In genomic region chr9:121640076-121640475, GRCh38 we compare ENCODE assay signal across 8 cellular contexts. TPM values are rescaled to one million over a fixed set of nuclear protein-coding genes. Genes with fewer than 3 reads are reported as not detected.
DNase-seq lines count a peak whose midpoint lies in the region; ATAC-seq, FAIRE-seq and TF ChIP-seq lines count a peak whose summit lies in the region.

No MANE protein-coding gene starts in this region.

- H3K4me1 Mint-ChIP-seq in activated T-helper 17 cell treated with anti-CD3 and anti-CD28 coated beads, Interleukin-2, amount 50 U/mL, for 72 hours: no peaks in the 10 kb centered on the region

- ATAC-seq in activated T-helper 17 cell treated with anti-CD3 and anti-CD28 coated beads, Interleukin-2, amount 50 U/mL, for 72 hours (replicated peaks): peak; percentile 46
- ATAC-seq in HG03565 (IDR thresholded peaks at IDR 0.05; ENCODE audit: unreplicated experiment) (no peak), GM18517 (IDR thresholded peaks at IDR 0.05; ENCODE audit: unreplicated experiment) (no peak)

- TF ChIP-seq CTCF in D721Med (IDR thresholded peaks at IDR 0.05; ENCODE audit: insufficient read depth, missing control alignments): peak; percentile 60
- peak; percentile 40 to 79 for TF ChIP-seq CTCF in right atrium auricular region (IDR thresholded peaks at IDR 0.05)

- H3K9me3 Mint-ChIP-seq in activated T-helper 17 cell treated with anti-CD3 and anti-CD28 coated beads, Interleukin-2, amount 50 U/mL, for 72 hours: no peaks in the 10 kb centered on the region

- peaks cover 0 to 71% of the 10 kb centered on the region in 2 donors for H3K4me1 ChIP-seq in right atrium auricular region

- peak overlapping the region; percentile 43 to 54 for H3K27ac ChIP-seq in right atrium auricular region

- H3K9me3 ChIP-seq in right atrium auricular region: no peaks in the 10 kb centered on the region

- no peak overlapping the region for H3K27ac Mint-ChIP-seq in activated T-helper 17 cell treated with anti-CD3 and anti-CD28 coated beads, Interleukin-2, amount 50 U/mL, for 72 hours

- no peaks in the 10 kb centered on the region for H3K36me3 ChIP-seq in right atrium auricular region

- no peak for FAIRE-seq in D721Med (lab: Jason Lieb, UNC)

- H3K4me3 Mint-ChIP-seq in activated T-helper 17 cell treated with anti-CD3 and anti-CD28 coated beads, Interleukin-2, amount 50 U/mL, for 72 hours: no peak overlapping the region

- peaks cover 9% of the 10 kb centered on the region for H3K27me3 Mint-ChIP-seq in activated T-helper 17 cell treated with anti-CD3 and anti-CD28 coated beads, Interleukin-2, amount 50 U/mL, for 72 hours

- DNase-seq in D721Med (ENCODE audit: insufficient read length, low spot score) (peak; percentile 63), HuH-7.5 (ENCODE audit: low spot score) (peak; percentile 82), right atrium auricular region (ENCODE audit: low spot score) (no peak)
- DNase-seq in stimulated activated CD4-positive, alpha-beta T cell treated with anti-CD3 and anti-CD28 coated beads, Interleukin-12 subunit alpha, Interleukin-12 subunit beta, amount 100 ng/mL, for 4 hours: peak; percentile 25
- no peak for DNase-seq in effector CD8-positive, alpha-beta T cell (lab: John Stamatoyannopoulos, UW)

- no peaks in the 10 kb centered on the region for H3K36me3 Mint-ChIP-seq in activated T-helper 17 cell treated with anti-CD3 and anti-CD28 coated beads, Interleukin-2, amount 50 U/mL, for 72 hours (ENCODE audit: low read depth)

- no peak overlapping the region for H3K4me3 ChIP-seq in right atrium auricular region

- H3K27me3 ChIP-seq in right atrium auricular region: no peaks in the 10 kb centered on the region

RNA-seq across cellular contexts. Expression of gene DAB2IP, which starts 11.4 kb away (rescaled TPM):
- total RNA-seq in activated T-helper 17 cell treated with anti-CD3 and anti-CD28 coated beads, Interleukin-2, amount 50 U/mL, for 72 hours: under 1 TPM in 1 of 2 donors, not detected in 1; 0.09 TPM
- 10 to 100 TPM; 38.0 to 47.0 TPM for total RNA-seq in right atrium auricular region

Comparison
In these comparisons a context has a peak if more than half of its experiments do, and no peak if none do; other contexts are left out.
1. DNase-seq: peak in D721Med (single experiment), HuH-7.5 (single experiment) and stimulated activated CD4-positive, alpha-beta T cell treated with anti-CD3 and anti-CD28 coated beads, Interleukin-12 subunit alpha, Interleukin-12 subunit beta, amount 100 ng/mL, for 4 hours (single experiment); none in right atrium auricular region (single experiment) and effector CD8-positive, alpha-beta T cell (single experiment).
2. RNA of gene DAB2IP, which starts 11.4 kb away (total RNA-seq): 38.0 to 47.0 TPM in right atrium auricular region; 0.09 TPM in activated T-helper 17 cell treated with anti-CD3 and anti-CD28 coated beads, Interleukin-2, amount 50 U/mL, for 72 hours; every median in the first group is over 10 times any median in the second.